Comparison of ENCODE assay signal across 10 cellular contexts in genomic region chr5:152532714-152533113, GRCh38.
DNase-seq lines count a peak whose midpoint lies in the region; ATAC-seq, FAIRE-seq and TF ChIP-seq lines count a peak whose summit lies in the region.
"Had no signal": no experiment of that assay in that cellular context is flagged by ENCODE, and none has a peak within 500 bp of the region (broad histone marks: within the 10 kb centered on the region; RNA-seq: fewer than 3 reads in every experiment).

No MANE protein-coding gene starts in this region.

- intact Hi-C loops in kidney (cut with DNase I): no loop called here

- peak; percentile 46 for DNase-seq in AG08395 (ENCODE audit: low spot score)
- DNase-seq in NCI-H2029 treated with DMSO at 0.1 percent for 48 hours (lab: John Stamatoyannopoulos, UW): peak; percentile 49
- peak; percentile 69 for DNase-seq in astrocyte of the hippocampus (ENCODE audit: low read depth, low spot score)
- DNase-seq in kidney: no peak
- DNase-seq in T-helper 9 cell: no peak

- TF ChIP-seq CTCF in GM12875 (IDR thresholded peaks at IDR 0.05; ENCODE audit: borderline replicate concordance, insufficient read depth, low read depth, low read length) (peak; percentile 28; the same call in 1 of the 2 replicates), kidney (IDR thresholded peaks at IDR 0.05; ENCODE audit: borderline replicate concordance, extremely low read depth, insufficient read depth) (peak; percentile 63)

- H3K9me3 ChIP-seq in kidney (ENCODE audit: control insufficient read depth in 1 of 2, low read length in 2 of 2): no peaks in the 10 kb centered on the region
- H3K9me3 ChIP-seq: HAP-1 had no signal

- ATAC-seq in HG02571 (IDR thresholded peaks at IDR 0.05; ENCODE audit: unreplicated experiment) (no peak), HG03378 (IDR thresholded peaks at IDR 0.05; ENCODE audit: unreplicated experiment) (no peak)
- ATAC-seq: effector memory CD8-positive, alpha-beta T cell had no signal

- H3K36me3 ChIP-seq in kidney (ENCODE audit: control insufficient read depth in 1 of 2, insufficient read depth in 2 of 2, low read length in 2 of 2): no peaks in the 10 kb centered on the region
- H3K36me3 ChIP-seq: HAP-1 had no signal

- H3K4me1 ChIP-seq in kidney (ENCODE audit: control insufficient read depth in 1 of 2, insufficient read depth in 1 of 2, low read depth in 1 of 2, low read length in 2 of 2): no peaks in the 10 kb centered on the region
- H3K4me1 ChIP-seq: HAP-1 had no signal

- H3K27ac ChIP-seq in kidney (ENCODE audit: low read depth in 2 of 2, low read length in 2 of 2): no peak overlapping the region

- H3K9ac ChIP-seq in kidney (ENCODE audit: low read length in 2 of 2): no peak overlapping the region

- H3K4me3 ChIP-seq in GM12875 (ENCODE audit: low read depth, low read length) (no peak overlapping the region), kidney (ENCODE audit: low read length in 2 of 2) (no peak overlapping the region)
- H3K4me3 ChIP-seq: HAP-1 had no signal

- FAIRE-seq in kidney (lab: Jason Lieb, UNC): peak; percentile 50

Comparison
In these comparisons a context has a peak if more than half of its experiments do, and no peak if none do; other contexts are left out.
1. DNase-seq: peak in AG08395 (single experiment), NCI-H2029 treated with DMSO at 0.1 percent for 48 hours (single experiment) and astrocyte of the hippocampus (single experiment); none in kidney (single experiment) and T-helper 9 cell (single experiment).